In the genomic region with DNA sequence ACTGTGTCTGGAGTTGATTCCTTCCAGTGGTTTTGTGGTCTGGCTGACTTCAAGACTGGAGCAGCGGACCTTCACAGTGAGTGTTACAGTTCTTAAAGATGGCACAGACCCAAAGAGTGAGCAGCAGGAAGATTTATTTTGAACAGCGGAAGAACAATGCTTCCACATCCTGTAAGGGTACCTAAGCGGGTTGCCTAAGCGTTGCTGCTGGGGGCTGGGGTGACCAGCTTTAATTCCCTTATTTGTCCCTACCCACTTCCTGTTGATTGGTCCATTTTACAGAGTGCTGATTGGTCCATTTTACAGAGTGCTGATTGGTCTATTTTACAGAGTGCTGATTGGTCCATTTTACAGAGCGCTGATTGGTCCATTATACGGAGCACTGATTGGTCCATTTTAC, we compare ENCODE assay signal across 11 cellular contexts. TPM values are rescaled to one million over a fixed set of nuclear protein-coding genes. Genes with fewer than 3 reads are reported as not detected.
DNase-seq lines count a peak whose midpoint lies in the region; ATAC-seq, FAIRE-seq and TF ChIP-seq lines count a peak whose summit lies in the region.
"Had no signal": no experiment of that assay in that cellular context is flagged by ENCODE, and none has a peak within 500 bp of the region (broad histone marks: within the 10 kb centered on the region; RNA-seq: fewer than 3 reads in every experiment).

No MANE protein-coding gene starts in this region.

- POLR2A ChIA-PET in AG04449 (lab: Yijun Ruan, JAX): no interaction called here

- H3K79me2 ChIP-seq in keratinocyte (ENCODE audit: control insufficient read depth, insufficient read depth, low read length) (no peaks in the 10 kb centered on the region), neural progenitor cell (ENCODE audit: low read depth) (no peaks in the 10 kb centered on the region)

- peaks cover 7% of the 10 kb centered on the region for H3K9me3 Mint-ChIP-seq in neural progenitor cell

- TF ChIP-seq CTCF in AG04449 (IDR thresholded peaks at IDR 0.05; ENCODE audit: insufficient read depth, low read length, missing control alignments): no peak
- TF ChIP-seq CTCF in HFF-Myc (IDR thresholded peaks at IDR 0.05; ENCODE audit: low read depth, low read length, missing control alignments): no peak
- no peak for TF ChIP-seq CTCF in keratinocyte (optimal IDR thresholded peaks at IDR 0.05 in 1 of 3, IDR thresholded peaks at IDR 0.05 in 1 of 3, conservative IDR thresholded peaks at IDR 0.05 in 1 of 3; ENCODE audit: extremely low read depth in 1 of 3, insufficient read depth in 2 of 3, low read length in 3 of 3)
- TF ChIP-seq CTCF in neural progenitor cell (IDR thresholded peaks at IDR 0.05): no peak

- no peaks in the 10 kb centered on the region for H3K36me3 Mint-ChIP-seq in neural progenitor cell

- no peaks in the 10 kb centered on the region for H3F3A ChIP-seq in neural progenitor cell (ENCODE audit: low read depth)

- H3K4me2 ChIP-seq in keratinocyte (ENCODE audit: control insufficient read depth, extremely low read depth, insufficient read depth, low read depth, low read length) (peak overlapping the region; percentile 69), neural progenitor cell (no peak overlapping the region)

- H3K27ac ChIP-seq in keratinocyte (ENCODE audit: control insufficient read depth, insufficient read depth, low read length): peak overlapping the region; percentile 83
- H3K27ac ChIP-seq in neural progenitor cell: no peak overlapping the region
- H3K27ac ChIP-seq: ovary had no signal

- peak; percentile 45 for DNase-seq in AG04449 (ENCODE audit: low read depth, low spot score)
- peak; percentile 25 for DNase-seq in HFF-Myc (ENCODE audit: extremely low read depth, low read depth)
- peak; percentile 78 for DNase-seq in astrocyte of the hippocampus (ENCODE audit: low read depth, low spot score)
- DNase-seq in keratinocyte (ENCODE audit: low read depth, low spot score): no peak
- no peak for DNase-seq in DMS79 (lab: John Stamatoyannopoulos, UW)
- DNase-seq in neural progenitor cell (ENCODE audit: low spot score): no peak
- DNase-seq in COLO829 (ENCODE audit: low spot score): no peak
- DNase-seq: NCI-H1417, ovary had no signal

- CTCF ChIA-PET in AG04449 (lab: Yijun Ruan, JAX): interaction anchor here (2.6 to 7.3 kb wide), 2 partner anchors 15 to 129 kb away, joined by 7 to 36 read pairs; a partner anchor contains a TSS

- peak overlapping the region; percentile 45 for H3K9ac ChIP-seq in keratinocyte (ENCODE audit: control insufficient read depth, extremely low read depth, insufficient read depth, low read length)
- no peak overlapping the region for H3K9ac ChIP-seq in neural progenitor cell

- ATAC-seq in GM18867 (IDR thresholded peaks at IDR 0.05; ENCODE audit: unreplicated experiment): no peak

- H3K4me3 Mint-ChIP-seq in neural progenitor cell: no peak overlapping the region

- H3K27ac Mint-ChIP-seq in neural progenitor cell: no peak overlapping the region

- H2AFZ ChIP-seq in keratinocyte (ENCODE audit: control insufficient read depth, low read length): peak overlapping the region; percentile 38
- no peak overlapping the region for H2AFZ ChIP-seq in neural progenitor cell (replicated peaks)

- no peaks in the 10 kb centered on the region for H3K9me1 ChIP-seq in keratinocyte (ENCODE audit: control insufficient read depth, extremely low read depth, insufficient read depth, low read length)

- H4K20me1 ChIP-seq in keratinocyte (ENCODE audit: control insufficient read depth, extremely low read depth, insufficient read depth, low read length): no peaks in the 10 kb centered on the region
- no peaks in the 10 kb centered on the region for H4K20me1 ChIP-seq in neural progenitor cell (ENCODE audit: low read depth)

- H3K36me3 ChIP-seq in keratinocyte (ENCODE audit: control insufficient read depth in 2 of 2, extremely low read depth in 1 of 2, insufficient read depth in 2 of 2, low read length in 2 of 2): no peaks in the 10 kb centered on the region
- no peaks in the 10 kb centered on the region for H3K36me3 ChIP-seq in neural progenitor cell
- H3K36me3 ChIP-seq: ovary had no signal

- H3K4me1 Mint-ChIP-seq in neural progenitor cell: peaks cover 3% of the 10 kb centered on the region

- no peaks in the 10 kb centered on the region for H3K27me3 Mint-ChIP-seq in neural progenitor cell (ENCODE audit: insufficient read depth, low read depth)

- H3K27me3 ChIP-seq in keratinocyte (ENCODE audit: control insufficient read depth, extremely low read depth, insufficient read depth, low read length) (no peaks in the 10 kb centered on the region), neural progenitor cell (no peaks in the 10 kb centered on the region)
- H3K27me3 ChIP-seq: ovary had no signal

- H3K4me1 ChIP-seq in keratinocyte (ENCODE audit: control insufficient read depth, extremely low read depth, insufficient read depth, low read length): peaks cover 21% of the 10 kb centered on the region
- H3K4me1 ChIP-seq in neural progenitor cell: no peaks in the 10 kb centered on the region

- H3K4me3 ChIP-seq in AG04449 (ENCODE audit: low read depth, low read length) (no peak overlapping the region), HFF-Myc (replicated peaks; ENCODE audit: low read depth, low read length) (no peak overlapping the region), keratinocyte (ENCODE audit: control insufficient read depth in 2 of 3, extremely low read depth in 1 of 3, insufficient read depth in 2 of 3, low read depth in 1 of 3, low read length in 3 of 3) (peak overlapping the region in 1 of 3 experiments; percentile 26), neural progenitor cell (no peak overlapping the region)
- H3K4me3 ChIP-seq: ovary had no signal

- H3K9me3 ChIP-seq in keratinocyte (ENCODE audit: control insufficient read depth, low read depth, low read length) (peaks cover 13% of the 10 kb centered on the region), neural progenitor cell (ENCODE audit: low read depth) (no peaks in the 10 kb centered on the region)
- H3K9me3 ChIP-seq: ovary had no signal

- dilution Hi-C loops in keratinocyte (cut with MboI; ENCODE audit: extremely low pct_ligation_motif_present, low sequenced_read_pairs): no loop called here

- FAIRE-seq in keratinocyte (lab: Jason Lieb, UNC): no peak

RNA-seq across cellular contexts. Expression of a gene that starts 13.2 kb away (rescaled TPM):
- polyA plus RNA-seq in keratinocyte: 0.15 to 0.48 TPM (median 0.28 TPM) in 3 replicates
- 2.2 TPM for polyA plus RNA-seq in keratinocyte (2011; ENCODE audit: low read depth)
- polyA plus RNA-seq in keratinocyte (2011; cell fraction: cytosol; rRNA removed): 0.14 and 0.15 TPM in 2 replicates
- 0.25 and 0.28 TPM in 2 replicates for polyA plus RNA-seq in keratinocyte (2011; cell fraction: nucleus; rRNA removed)
- 0.06 and 0.72 TPM in 2 replicates for polyA plus RNA-seq in keratinocyte (2012; ENCODE audit: low replicate concordance)
- polyA minus RNA-seq in keratinocyte: 0.22 to 0.23 TPM in 2 of 3 replicates, not detected in the other
- polyA minus RNA-seq in keratinocyte (2011; cell fraction: cytosol; rRNA and poly(A)+ RNA removed): not detected
- polyA minus RNA-seq in keratinocyte (2011; cell fraction: nucleus; rRNA and poly(A)+ RNA removed): not detected in 2 replicates
- not detected in 2 replicates for total RNA-seq in neural progenitor cell (ENCODE audit: low replicate concordance)
- total RNA-seq: cardiac septum had no signal
- polyA plus RNA-seq: ovary had no signal

RNA-seq across cellular contexts. Expression of a gene that starts 34.8 kb away (rescaled TPM):
- 2.7 to 22.5 TPM (median 13.2 TPM) in 3 replicates for polyA plus RNA-seq in keratinocyte
- polyA plus RNA-seq in keratinocyte (2011; ENCODE audit: low read depth): 9.6 TPM
- 4.6 and 8.0 TPM in 2 replicates for polyA plus RNA-seq in keratinocyte (2011; cell fraction: cytosol; rRNA removed)
- polyA plus RNA-seq in keratinocyte (2011; cell fraction: nucleus; rRNA removed): 4.2 and 7.1 TPM in 2 replicates
- 2.3 and 19.2 TPM in 2 replicates for polyA plus RNA-seq in keratinocyte (2012; ENCODE audit: low replicate concordance)
- 0.62 to 10.2 TPM (median 6.8 TPM) in 3 replicates for polyA minus RNA-seq in keratinocyte
- polyA minus RNA-seq in keratinocyte (2011; cell fraction: cytosol; rRNA and poly(A)+ RNA removed): 3.3 TPM
- polyA minus RNA-seq in keratinocyte (2011; cell fraction: nucleus; rRNA and poly(A)+ RNA removed): 1.1 and 1.5 TPM in 2 replicates
- not detected in 2 replicates for total RNA-seq in neural progenitor cell (ENCODE audit: low replicate concordance)
- total RNA-seq: cardiac septum had no signal

Comparison
In these comparisons a context has a peak if more than half of its experiments do, and no peak if none do; other contexts are left out.
1. DNase-seq: peak in AG04449 (single experiment), HFF-Myc (single experiment) and astrocyte of the hippocampus (single experiment); none in keratinocyte (single experiment), DMS79 (single experiment), neural progenitor cell (single experiment) and COLO829 (single experiment).